In the genomic region with DNA sequence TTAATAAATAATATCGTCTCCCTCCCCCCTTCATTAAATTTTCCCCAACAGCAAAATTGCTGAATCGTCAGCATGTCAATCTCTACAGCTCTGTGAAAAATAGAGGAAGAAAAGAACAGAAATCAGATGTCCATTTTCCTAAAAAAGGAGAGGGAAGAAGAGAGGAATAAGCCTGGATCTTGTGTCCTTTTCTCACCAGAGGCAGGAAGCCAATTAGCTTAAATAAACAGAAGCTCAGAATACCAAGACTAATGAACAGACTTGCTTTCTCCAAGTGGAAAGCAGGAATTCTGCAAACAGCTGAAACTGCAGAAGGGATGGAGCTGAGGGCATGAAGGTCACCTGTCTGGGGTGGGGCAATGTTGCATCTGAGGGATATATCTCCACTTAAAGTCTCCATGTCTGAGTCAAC, we compare ENCODE assay signal across 17 cellular contexts.
DNase-seq lines count a peak whose midpoint lies in the region; ATAC-seq, FAIRE-seq and TF ChIP-seq lines count a peak whose summit lies in the region.
"Had no signal": no experiment of that assay in that cellular context is flagged by ENCODE, and none has a peak within 500 bp of the region (broad histone marks: within the 10 kb centered on the region; RNA-seq: fewer than 3 reads in every experiment).

No MANE protein-coding gene starts in this region.

- H4K20me1 ChIP-seq in HepG2 (ENCODE audit: insufficient read depth, low read length) = no peaks in the 10 kb centered on the region

- FAIRE-seq in HepG2 (lab: Jason Lieb, UNC) (peak; percentile 37), small intestine (lab: Jason Lieb, UNC) (no peak)
- FAIRE-seq: endometrium, G401.6, GM18507, islet of Langerhans had no signal

- POLR2A ChIA-PET in HepG2 (lab: Yijun Ruan, JAX) = no interaction called here

- DNase-seq in HuH-7 (ENCODE audit: low spot score) (peak; percentile 3), body of pancreas (no peak), HepG2 (ENCODE audit: low spot score) (no peak), small intestine (peak; percentile 41), DMS 273 treated with DMSO at 0.1 percent for 48 hours (lab: John Stamatoyannopoulos, UW) (no peak), amygdala (lab: John Stamatoyannopoulos, UW) (no peak)
- DNase-seq: activated gamma-delta T cell treated with Interleukin-2 at 50 U/mL for 16 hours, MM.1S had no signal

- H3K4me1 ChIP-seq in body of pancreas (peaks cover 8% of the 10 kb centered on the region), HepG2 (ENCODE audit: insufficient read depth, low read length) (peaks cover 18% of the 10 kb centered on the region), small intestine (ENCODE audit: control insufficient read depth in 2 of 2, insufficient read depth in 1 of 2, low read depth in 1 of 2, low read length in 1 of 2) (peaks cover 0 to 3% of the 10 kb centered on the region in 2 donors)
- H3K4me1 ChIP-seq: breast epithelium had no signal

- H3K27me3 ChIP-seq in body of pancreas = no peaks in the 10 kb centered on the region
- no peaks in the 10 kb centered on the region for H3K27me3 ChIP-seq in HepG2 (ENCODE audit: control insufficient read depth in 1 of 2, insufficient read depth in 2 of 2, low read length in 2 of 2)
- no peaks in the 10 kb centered on the region for H3K27me3 ChIP-seq in small intestine (ENCODE audit: control insufficient read depth in 2 of 2, insufficient read depth in 2 of 2, low read length in 2 of 2)
- H3K27me3 ChIP-seq: breast epithelium had no signal

- WGBS in body of pancreas, 2 donors = 6 to 17% methylated on average over 2 of the region's 2 CpGs
- WGBS in HepG2 (ENCODE audit: low lambda C conversion rate) = 15% methylated on average over 2 of the region's 2 CpGs
- WGBS in small intestine, 3 donors = 15 to 26% (median 21%) methylated on average over 2 of the region's 2 CpGs

- no TSS peak for BruUV-seq in HepG2 (replicated peaks; lab: Mats Ljungman, UMichigan)

- no peak for TF ChIP-seq RAD21 in HepG2 (CRISPR knock-in tag; IDR thresholded peaks at IDR 0.05)

- H3K4me3 ChIP-seq in body of pancreas (no peak overlapping the region), HepG2 (replicated peaks in 1 of 3; ENCODE audit: insufficient read depth in 1 of 3, low read depth in 2 of 3, low read length in 3 of 3) (no peak overlapping the region), small intestine (ENCODE audit: low read depth in 1 of 2, low read length in 2 of 2) (no peak overlapping the region)
- H3K4me3 ChIP-seq: breast epithelium, smooth muscle cell had no signal

- no peak for TF ChIP-seq CTCF in body of pancreas (IDR thresholded peaks at IDR 0.05)
- TF ChIP-seq CTCF in HepG2 (CRISPR knock-in tag; IDR thresholded peaks at IDR 0.05) = no peak

- H3K36me3 ChIP-seq in body of pancreas (replicated peaks in 1 of 2; ENCODE audit: insufficient read depth in 1 of 2, low read depth in 2 of 2) (no peaks in the 10 kb centered on the region), HepG2 (replicated peaks in 1 of 2; ENCODE audit: control insufficient read depth in 1 of 2, insufficient read depth in 2 of 2, low read length in 2 of 2) (no peaks in the 10 kb centered on the region), small intestine (ENCODE audit: control insufficient read depth in 2 of 2, insufficient read depth in 2 of 2, low read length in 2 of 2) (no peaks in the 10 kb centered on the region)
- H3K36me3 ChIP-seq: breast epithelium had no signal

- ATAC-seq in body of pancreas (peak; percentile 9), HepG2 (peak; percentile 42), HG03442 (IDR thresholded peaks at IDR 0.05; ENCODE audit: unreplicated experiment) (no peak), GM19324 (IDR thresholded peaks at IDR 0.05; ENCODE audit: low FRiP score, unreplicated experiment) (no peak)
- ATAC-seq: HCT116 had no signal

- intact Hi-C loops in body of pancreas (cut with DNase I) (no loop called here), HepG2 (cut with micrococcal nuclease; ENCODE audit: unreplicated experiment) (loop anchor here (10.0 kb wide), 1 partner anchor 245 kb away; no protein-coding TSS in a partner anchor)

- TF ChIP-seq EP300 in HepG2 (IDR thresholded peaks at IDR 0.05; ENCODE audit: low read depth in 2 of 2, low read length in 2 of 2) = no peak
- no peak for TF ChIP-seq EP300 in HepG2 (CRISPR knock-in tag; IDR thresholded peaks at IDR 0.05; ENCODE audit: borderline replicate concordance)

- TF ChIP-seq POLR2A in body of pancreas (IDR thresholded peaks at IDR 0.05) = no peak
- no peak for TF ChIP-seq POLR2A in HepG2 (IDR thresholded peaks at IDR 0.05; ENCODE audit: insufficient read depth in 1 of 2, low read depth in 2 of 2, low read length in 2 of 2)

- in situ Hi-C loops in HepG2 (cut with HindIII; ENCODE audit: extremely low pct_ligation_motif_present, low pct_unique_long_range_greater_than_20kb) = no loop called here

- peak overlapping the region; percentile 76 for H2AFZ ChIP-seq in HepG2 (ENCODE audit: low read length)

- H3K9ac ChIP-seq in HepG2 (ENCODE audit: insufficient read depth, low read depth, low read length) = no peak overlapping the region

- H3K27ac ChIP-seq in body of pancreas (peak overlapping the region in 3 of 4 donors; percentile 46 to 74 (median 62)), HepG2 (ENCODE audit: extremely low read length, insufficient read depth, low read length) (no peak overlapping the region), small intestine (ENCODE audit: low read depth in 1 of 2, low read length in 1 of 2) (no peak overlapping the region)
- H3K27ac ChIP-seq: breast epithelium had no signal

- no peaks in the 10 kb centered on the region for H3K79me2 ChIP-seq in HepG2 (ENCODE audit: insufficient read depth, low read length)

- no peaks in the 10 kb centered on the region for H3K9me3 ChIP-seq in body of pancreas
- 0 out of 2 replicates have a peak, but pooled peaks cover 9% of the 10 kb centered on the region for H3K9me3 ChIP-seq in HepG2 (ENCODE audit: low read length)
- H3K9me3 ChIP-seq in small intestine (ENCODE audit: control insufficient read depth, low read depth) = no peaks in the 10 kb centered on the region
- H3K9me3 ChIP-seq: breast epithelium had no signal

- H3K4me2 ChIP-seq in HepG2 (ENCODE audit: low read depth, low read length) = peak overlapping the region; percentile 71
- H3K4me2 ChIP-seq: smooth muscle cell had no signal

- CTCF ChIA-PET in HepG2 (lab: Yijun Ruan, JAX; ENCODE audit: low intra/inter-chr PET ratio, low total read pairs) = no interaction called here

TF ChIP-seq in HepG2, 621 proteins besides CTCF, POLR2A, EP300 and RAD21 (continues in another document):
- TF ChIP-seq MAX (IDR thresholded peaks at IDR 0.05) (no peak), SRSF9 (IDR thresholded peaks at IDR 0.05; ENCODE audit: borderline replicate concordance, insufficient read depth, low read depth, low read length, poor library complexity, severe bottlenecking) (no peak), ATF6 (CRISPR knock-in tag; conservative IDR thresholded peaks at IDR 0.05) (no peak), NFIB (CRISPR knock-in tag; IDR thresholded peaks at IDR 0.05; ENCODE audit: borderline replicate concordance) (no peak), MAFF (IDR thresholded peaks at IDR 0.05; ENCODE audit: low read depth, low read length) (0 out of 2 replicates have a peak, but pooled peaks have one; percentile 30), FOXM1 (CRISPR knock-in tag; IDR thresholded peaks at IDR 0.05) (no peak), MAFK (conservative IDR thresholded peaks at IDR 0.05 in 1 of 2, IDR thresholded peaks at IDR 0.05 in 1 of 2; ENCODE audit: low read length in 2 of 2) (peak; percentile 61 to 65)
- TF ChIP-seq, protein P1, sequence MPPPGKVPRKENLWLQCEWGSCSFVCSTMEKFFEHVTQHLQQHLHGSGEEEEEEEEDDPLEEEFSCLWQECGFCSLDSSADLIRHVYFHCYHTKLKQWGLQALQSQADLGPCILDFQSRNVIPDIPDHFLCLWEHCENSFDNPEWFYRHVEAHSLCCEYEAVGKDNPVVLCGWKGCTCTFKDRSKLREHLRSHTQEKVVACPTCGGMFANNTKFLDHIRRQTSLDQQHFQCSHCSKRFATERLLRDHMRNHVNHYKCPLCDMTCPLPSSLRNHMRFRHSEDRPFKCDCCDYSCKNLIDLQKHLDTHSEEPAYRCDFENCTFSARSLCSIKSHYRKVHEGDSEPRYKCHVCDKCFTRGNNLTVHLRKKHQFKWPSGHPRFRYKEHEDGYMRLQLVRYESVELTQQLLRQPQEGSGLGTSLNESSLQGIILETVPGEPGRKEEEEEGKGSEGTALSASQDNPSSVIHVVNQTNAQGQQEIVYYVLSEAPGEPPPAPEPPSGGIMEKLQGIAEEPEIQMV (CRISPR knock-in tag; IDR thresholded peaks at IDR 0.05; ENCODE audit: low read depth) = no peak
- TF ChIP-seq, protein P2, sequence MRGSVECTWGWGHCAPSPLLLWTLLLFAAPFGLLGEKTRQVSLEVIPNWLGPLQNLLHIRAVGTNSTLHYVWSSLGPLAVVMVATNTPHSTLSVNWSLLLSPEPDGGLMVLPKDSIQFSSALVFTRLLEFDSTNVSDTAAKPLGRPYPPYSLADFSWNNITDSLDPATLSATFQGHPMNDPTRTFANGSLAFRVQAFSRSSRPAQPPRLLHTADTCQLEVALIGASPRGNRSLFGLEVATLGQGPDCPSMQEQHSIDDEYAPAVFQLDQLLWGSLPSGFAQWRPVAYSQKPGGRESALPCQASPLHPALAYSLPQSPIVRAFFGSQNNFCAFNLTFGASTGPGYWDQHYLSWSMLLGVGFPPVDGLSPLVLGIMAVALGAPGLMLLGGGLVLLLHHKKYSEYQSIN (CRISPR knock-in tag; IDR thresholded peaks at IDR 0.05; ENCODE audit: borderline replicate concordance) = no peak

Comparison
In these comparisons a context has a peak if more than half of its experiments do, and no peak if none do; other contexts are left out.
1. DNase-seq: peak in HuH-7 (single experiment) and small intestine (single experiment); none in body of pancreas (0 of 4), HepG2 (single experiment), DMS 273 treated with DMSO at 0.1 percent for 48 hours (single experiment) and amygdala (0 of 56).
2. ATAC-seq: peak in body of pancreas (single experiment) and HepG2 (single experiment); none in HG03442 (single experiment) and GM19324 (single experiment).
3. H3K27ac ChIP-seq: peak in body of pancreas (3 of 4); none in HepG2 (single experiment) and small intestine (0 of 2).